Comparison of ENCODE assay signal across 8 cellular contexts in genomic region chr7:140403878-140404564, GRCh38. TPM values are rescaled to one million over a fixed set of nuclear protein-coding genes. Genes with fewer than 3 reads are reported as not detected.
DNase-seq lines count a peak whose midpoint lies in the region; ATAC-seq and TF ChIP-seq lines count a peak whose summit lies in the region.

TSS of gene RAB19 (plus strand) at chr7:140404058. CDS start at chr7:140407647, 3,589 bp downstream.

- peak within 1 kb of the TSS; percentile 94 for H3K27ac Mint-ChIP-seq in Calu3 (ENCODE audit: unreplicated experiment)

- H3K4me1 Mint-ChIP-seq in Calu3 (ENCODE audit: low read depth, unreplicated experiment) = peaks cover 23% of the 10 kb centered on the region

- 5 to 13% methylated on average over 17 to 21 of the region's 22 CpGs for WGBS in esophagus squamous epithelium, 2 donors

- H3K27me3 ChIP-seq in esophagus squamous epithelium = peaks cover 0 to 6% (median 0%) of the 10 kb centered on the region in 4 donors

- TF ChIP-seq CTCF in Calu3 (IDR thresholded peaks at IDR 0.05; ENCODE audit: unreplicated experiment) = no peak
- no peak for TF ChIP-seq CTCF in esophagus squamous epithelium (IDR thresholded peaks at IDR 0.05)

- no peaks in the 10 kb centered on the region for H3K36me3 ChIP-seq in esophagus squamous epithelium

- peak within 1 kb of the TSS; percentile 21 to 48 (median 30) for H3K27ac ChIP-seq in esophagus squamous epithelium

- BruUV-seq in Calu3 (replicated peaks; lab: Mats Ljungman, UMichigan) = TSS peak; percentile 51

- DNase-seq in Calu3 = peak; percentile 72
- peak; percentile 84 for DNase-seq in NCI-H146 (lab: John Stamatoyannopoulos, UW)
- peak; percentile 40 for DNase-seq in activated T-cell treated with anti-CD3 and anti-CD28 coated beads for 1 hour (ENCODE audit: low read depth)
- no peak for DNase-seq in esophagus squamous epithelium (lab: John Stamatoyannopoulos, UW)
- peak; percentile 71 for DNase-seq in posterior vena cava (ENCODE audit: low spot score)
- no peak for DNase-seq in SHP77 (lab: John Stamatoyannopoulos, UW)

- H3K36me3 Mint-ChIP-seq in Calu3 (ENCODE audit: insufficient read depth, unreplicated experiment) = peaks cover 12% of the 10 kb centered on the region

- TF ChIP-seq POLR2A in esophagus squamous epithelium (IDR thresholded peaks at IDR 0.05) = no peak

- intact Hi-C loops in Calu3 (cut with micrococcal nuclease; ENCODE audit: unreplicated experiment) (no loop called here), esophagus squamous epithelium (cut with DNase I) (no loop called here), posterior vena cava (cut with DNase I) (no loop called here)

- H3K4me3 Mint-ChIP-seq in Calu3 (ENCODE audit: low read depth, unreplicated experiment) = peak within 1 kb of the TSS; percentile 98

- no peaks in the 10 kb centered on the region for H3K9me3 Mint-ChIP-seq in Calu3 (ENCODE audit: low read depth, unreplicated experiment)

- CTCF ChIA-PET in Calu3 (lab: Charles Lee) = interaction anchor here (0.5 kb wide), 1 partner anchor 24 kb away, joined by 3 read pairs; no protein-coding TSS in a partner anchor

- ATAC-seq in GM18517 (IDR thresholded peaks at IDR 0.05; ENCODE audit: unreplicated experiment) = no peak
- no peak for ATAC-seq in GM21526 (IDR thresholded peaks at IDR 0.05; ENCODE audit: low FRiP score, unreplicated experiment)

- H3K9me3 ChIP-seq in esophagus squamous epithelium = no peaks in the 10 kb centered on the region

- H3K4me1 ChIP-seq in esophagus squamous epithelium = peaks cover 0 to 14% (median 0%) of the 10 kb centered on the region in 3 donors

- peak within 1 kb of the TSS; percentile 40 to 68 (median 51) for H3K4me3 ChIP-seq in esophagus squamous epithelium

- H3K27me3 Mint-ChIP-seq in Calu3 (ENCODE audit: unreplicated experiment) = no peaks in the 10 kb centered on the region

RNA-seq across cellular contexts. Expression of gene RAB19, which starts in this region (rescaled TPM):
- total RNA-seq in Calu3 (2022) (4.7 and 7.1 TPM in 2 replicates), esophagus squamous epithelium (under 1 TPM in 2 of 4 donors, not detected in 2; 0.57 to 0.68 TPM), posterior vena cava (not detected)

Comparison
In these comparisons a context has a peak if more than half of its experiments do, and no peak if none do; other contexts are left out.
1. Peak in DNase-seq in posterior vena cava; RNA of the gene not detected or under 1 TPM.
2. DNase-seq: peak in Calu3 (single experiment), NCI-H146 (single experiment) and activated T-cell treated with anti-CD3 and anti-CD28 coated beads for 1 hour (single experiment); none in esophagus squamous epithelium (single experiment) and SHP77 (0 of 2).